In the genomic region with DNA sequence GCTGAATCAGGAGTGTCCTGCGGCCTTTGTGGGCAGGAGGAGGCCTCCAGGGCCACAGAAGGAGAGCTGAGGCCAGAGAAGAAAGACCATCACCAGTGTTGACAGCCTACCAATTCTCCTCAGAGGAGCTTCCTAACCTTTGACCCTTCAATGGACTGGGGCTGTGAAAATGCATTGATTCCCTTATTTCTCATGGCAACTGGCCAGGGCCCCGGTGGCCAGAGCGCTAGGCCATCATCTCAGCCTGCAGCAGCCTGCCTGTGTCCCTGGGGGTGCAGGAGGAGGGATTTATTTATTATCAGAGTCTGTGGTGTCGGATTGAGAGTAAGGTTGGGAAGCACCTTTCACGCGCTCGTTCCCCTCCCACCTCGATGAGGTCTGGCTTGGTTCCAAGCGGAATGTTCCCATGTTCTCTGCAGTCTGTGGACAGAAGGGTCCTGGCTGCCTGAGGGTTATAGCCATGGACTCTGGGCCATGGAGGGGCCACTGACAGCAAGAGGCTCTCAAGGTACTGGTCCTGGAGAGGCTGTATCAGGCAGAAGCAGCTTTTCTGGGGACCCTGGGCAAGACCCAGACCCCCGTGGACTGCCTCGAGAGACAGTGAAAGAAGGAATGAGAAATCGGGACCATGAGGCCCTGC, we compare ENCODE assay signal across 14 cellular contexts. TPM values are rescaled to one million over a fixed set of nuclear protein-coding genes. Genes with fewer than 3 reads are reported as not detected.
"Had no signal": no experiment of that assay in that cellular context is flagged by ENCODE, and none has a peak within 500 bp of the region (broad histone marks: within the 10 kb centered on the region; RNA-seq: fewer than 3 reads in every experiment).

No MANE protein-coding gene starts in this region.

- H3K4me3 Mint-ChIP-seq: activated naive CD8-positive, alpha-beta T cell treated with anti-CD3 and anti-CD28 coated beads, Interleukin-2, amount 10 ng/mL, durations not matched to agents 7 days and 5 days; T-cell had no signal

- H3K9me3 Mint-ChIP-seq: activated naive CD8-positive, alpha-beta T cell treated with anti-CD3 and anti-CD28 coated beads, Interleukin-2, amount 10 ng/mL, durations not matched to agents 7 days and 5 days; nephron; T-cell had no signal

- H3K27me3 ChIP-seq: tibial artery had no signal

- H3K27ac Mint-ChIP-seq: activated naive CD8-positive, alpha-beta T cell treated with anti-CD3 and anti-CD28 coated beads, Interleukin-2, amount 10 ng/mL, durations not matched to agents 7 days and 5 days; T-cell had no signal

- H3K4me3 ChIP-seq: prostate gland, tibial artery had no signal

- H3K36me3 Mint-ChIP-seq: activated naive CD8-positive, alpha-beta T cell treated with anti-CD3 and anti-CD28 coated beads, Interleukin-2, amount 10 ng/mL, durations not matched to agents 7 days and 5 days; T-cell had no signal

- H3K9me3 ChIP-seq: prostate gland, tibial artery had no signal

- H3K27ac ChIP-seq: prostate gland, tibial artery had no signal

- H3K4me1 Mint-ChIP-seq: T-cell had no signal

- H3K4me1 ChIP-seq: prostate gland, tibial artery had no signal

- H3K27me3 Mint-ChIP-seq: activated naive CD8-positive, alpha-beta T cell treated with anti-CD3 and anti-CD28 coated beads, Interleukin-2, amount 10 ng/mL, durations not matched to agents 7 days and 5 days; T-cell had no signal

- DNase-seq: activated CD4-positive, alpha-beta T cell treated with anti-CD3 and anti-CD28 coated beads for 4 hours; activated gamma-delta T cell; activated naive CD8-positive, alpha-beta T cell treated with anti-CD3 and anti-CD28 coated beads, Interleukin-2, amount 10 ng/mL, durations not matched to agents 7 days and 5 days; activated T-cell treated with anti-CD3 and anti-CD28 coated beads, Interleukin-2, amount 50 U/mL, for 1 hour; anterior cingulate cortex; mesenchymal stem cell; occipital lobe; stimulated activated CD4-positive, alpha-beta T cell treated with anti-CD3 and anti-CD28 coated beads, Interleukin-15, amount 100 ng/mL, for 24 hours; stimulated activated CD4-positive, alpha-beta T cell treated with anti-CD3 and anti-CD28 coated beads, Interleukin-4, amount 100 ng/mL, for 4 hours; T-cell; tibial artery had no signal

- H3K36me3 ChIP-seq: prostate gland, tibial artery had no signal

- ATAC-seq: T-cell had no signal

RNA-seq across cellular contexts. Expression of a gene that starts 53.8 kb away (rescaled TPM):
- total RNA-seq: activated naive CD8-positive, alpha-beta T cell treated with anti-CD3 and anti-CD28 coated beads, Interleukin-2, amount 10 ng/mL, durations not matched to agents 7 days and 5 days; dermis microvascular lymphatic vessel endothelial cell had no signal
